Comparison of ENCODE assay signal across 2 cellular contexts in genomic region chr17:48567209-48567608, GRCh38.
TF ChIP-seq lines count a peak whose summit lies in the region.

No MANE protein-coding gene starts in this region.

TF ChIP-seq in HEK293, 187 proteins besides CTCF, POLR2A, EP300 and RAD21 (continued from another document):
- no peak for TF ChIP-seq TSHZ1 (tag by site-specific recombination; IDR thresholded peaks at IDR 0.05; ENCODE audit: borderline replicate concordance)
- no peak for TF ChIP-seq ZNF548 (tag by site-specific recombination; IDR thresholded peaks at IDR 0.05)
- peak; percentile 79 for TF ChIP-seq ZNF600 (tag by site-specific recombination; IDR thresholded peaks at IDR 0.05)
- no peak for TF ChIP-seq ZNF623 (tag by site-specific recombination; IDR thresholded peaks at IDR 0.05)
- TF ChIP-seq ZNF184 (tag by site-specific recombination; IDR thresholded peaks at IDR 0.05): no peak
- TF ChIP-seq ZBTB1 (tag by site-specific recombination; IDR thresholded peaks at IDR 0.05): no peak
- peak; percentile 60; the same call in 1 of the 2 replicates for TF ChIP-seq ZBTB17 (tag by site-specific recombination; IDR thresholded peaks at IDR 0.05)
- 0 out of 2 replicates have a peak, but pooled peaks have one; percentile 15 for TF ChIP-seq ZNF10 (tag by site-specific recombination; IDR thresholded peaks at IDR 0.05)
- peak; percentile 23; the same call in 1 of the 2 replicates for TF ChIP-seq KLF1 (tag by site-specific recombination; IDR thresholded peaks at IDR 0.05)
- no peak for TF ChIP-seq ZNF639 (tag by site-specific recombination; IDR thresholded peaks at IDR 0.05)
- no peak for TF ChIP-seq ZNF202 (tag by site-specific recombination; IDR thresholded peaks at IDR 0.05; ENCODE audit: borderline replicate concordance)
- TF ChIP-seq KLF8 (tag by site-specific recombination; IDR thresholded peaks at IDR 0.05): no peak
- TF ChIP-seq, protein P1, sequence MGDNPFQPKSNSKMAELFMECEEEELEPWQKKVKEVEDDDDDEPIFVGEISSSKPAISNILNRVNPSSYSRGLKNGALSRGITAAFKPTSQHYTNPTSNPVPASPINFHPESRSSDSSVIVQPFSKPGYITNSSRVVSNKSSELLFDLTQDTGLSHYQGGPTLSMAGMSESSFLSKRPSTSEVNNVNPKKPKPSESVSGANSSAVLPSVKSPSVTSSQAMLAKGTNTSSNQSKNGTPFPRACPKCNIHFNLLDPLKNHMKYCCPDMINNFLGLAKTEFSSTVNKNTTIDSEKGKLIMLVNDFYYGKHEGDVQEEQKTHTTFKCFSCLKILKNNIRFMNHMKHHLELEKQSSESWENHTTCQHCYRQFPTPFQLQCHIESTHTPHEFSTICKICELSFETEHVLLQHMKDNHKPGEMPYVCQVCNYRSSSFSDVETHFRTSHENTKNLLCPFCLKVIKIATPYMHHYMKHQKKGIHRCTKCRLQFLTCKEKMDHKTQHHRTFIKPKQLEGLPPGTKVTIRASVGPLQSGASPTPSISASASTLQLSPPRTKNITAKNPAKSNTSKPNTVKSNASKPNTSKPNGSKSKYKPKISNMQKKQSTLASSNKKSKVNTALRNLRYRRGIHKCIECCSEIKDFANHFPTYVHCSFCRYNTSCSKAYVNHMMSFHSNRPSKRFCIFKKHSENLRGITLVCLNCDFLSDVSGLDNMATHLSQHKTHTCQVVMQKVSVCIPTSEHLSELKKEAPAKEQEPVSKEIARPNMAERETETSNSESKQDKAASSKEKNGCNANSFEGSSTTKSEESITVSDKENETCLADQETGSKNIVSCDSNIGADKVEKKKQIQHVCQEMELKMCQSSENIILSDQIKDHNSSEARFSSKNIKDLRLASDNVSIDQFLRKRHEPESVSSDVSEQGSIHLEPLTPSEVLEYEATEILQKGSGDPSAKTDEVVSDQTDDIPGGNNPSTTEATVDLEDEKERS (tag by site-specific recombination; IDR thresholded peaks at IDR 0.05): no peak
- TF ChIP-seq ZNF843 (tag by site-specific recombination; IDR thresholded peaks at IDR 0.05): peak; percentile 40; the same call in 1 of the 2 replicates
TF ChIP-seq in HEK293: peak in this region for 7.

TF ChIP-seq in GM12891, 5 proteins besides CTCF, POLR2A, EP300 and RAD21 (continued from another document):
- TF ChIP-seq PAX5 (IDR thresholded peaks at IDR 0.05; ENCODE audit: insufficient read depth, low read length, severe bottlenecking) (no peak), SPI1 (IDR thresholded peaks at IDR 0.05; ENCODE audit: low read depth, low read length) (no peak)
